Comparison of ENCODE assay signal across 17 cellular contexts in genomic region chr3:28140664-28141063, GRCh38.
DNase-seq lines count a peak whose midpoint lies in the region; ATAC-seq and TF ChIP-seq lines count a peak whose summit lies in the region.
"Had no signal": no experiment of that assay in that cellular context is flagged by ENCODE, and none has a peak within 500 bp of the region (broad histone marks: within the 10 kb centered on the region; RNA-seq: fewer than 3 reads in every experiment).

No MANE protein-coding gene starts in this region.

- H2BK12ac ChIP-seq in mesenchymal stem cell (ENCODE audit: low read length in 2 of 2), result no peak overlapping the region

- H2BK15ac ChIP-seq in mesenchymal stem cell (ENCODE audit: low read depth, poor library complexity, severe bottlenecking), result no peak overlapping the region

- H2BK120ac ChIP-seq in mesenchymal stem cell (ENCODE audit: low read depth, low read length), result no peak overlapping the region

- no peak overlapping the region for H4K8ac ChIP-seq in mesenchymal stem cell (ENCODE audit: low read length)

- no peaks in the 10 kb centered on the region for H3F3A ChIP-seq in PC-3 (ENCODE audit: low read length, unreplicated experiment)

- no peaks in the 10 kb centered on the region for H3K79me2 ChIP-seq in PC-3 (ENCODE audit: low read length)

- H3K9me2 ChIP-seq in PC-3 (replicated peaks; ENCODE audit: low read length), result no peaks in the 10 kb centered on the region

- POLR2A ChIA-PET in PC-3 (lab: Charles Lee; ENCODE audit: unreplicated experiment), result no interaction called here

- H2BK5ac ChIP-seq in mesenchymal stem cell (ENCODE audit: low read depth, low read length, poor library complexity, severe bottlenecking), result no peak overlapping the region

- H3K79me1 ChIP-seq in mesenchymal stem cell (replicated peaks; ENCODE audit: low read length, poor library complexity, severe bottlenecking), result no peaks in the 10 kb centered on the region

- no peaks in the 10 kb centered on the region for H4K20me1 ChIP-seq in PC-3 (ENCODE audit: low read length)

- H3K4me3 ChIP-seq in right cardiac atrium (ENCODE audit: low read length) (no peak overlapping the region), PC-3 (ENCODE audit: low read length) (no peak overlapping the region), mesenchymal stem cell (ENCODE audit: insufficient read depth in 1 of 2, low read depth in 1 of 2, low read length in 2 of 2) (no peak overlapping the region)
- H3K4me3 ChIP-seq: A549, HAP-1 had no signal

- H3K27me3 ChIP-seq in right cardiac atrium (ENCODE audit: control insufficient read depth, insufficient read depth) (no peaks in the 10 kb centered on the region), PC-3 (ENCODE audit: low read length) (no peaks in the 10 kb centered on the region), mesenchymal stem cell (ENCODE audit: control insufficient read depth in 1 of 2, insufficient read depth in 1 of 2, low read length in 2 of 2) (no peaks in the 10 kb centered on the region)

- H3K4me2 ChIP-seq in PC-3 (ENCODE audit: low read length) (peak overlapping the region; percentile 16; the same call in 1 of the 2 replicates), mesenchymal stem cell (ENCODE audit: low read length, poor library complexity, severe bottlenecking) (no peak overlapping the region)

- H3K4me1 ChIP-seq in right cardiac atrium (ENCODE audit: control insufficient read depth, insufficient read depth, low read length), result no peaks in the 10 kb centered on the region
- H3K4me1 ChIP-seq in PC-3 (ENCODE audit: insufficient read depth, low read length), result peaks cover 14% of the 10 kb centered on the region
- H3K4me1 ChIP-seq in mesenchymal stem cell (ENCODE audit: control insufficient read depth, insufficient read depth, low read depth, low read length), result no peaks in the 10 kb centered on the region
- H3K4me1 ChIP-seq: HAP-1 had no signal

- H2AK5ac ChIP-seq in mesenchymal stem cell (ENCODE audit: low read length, severe bottlenecking), result no peak overlapping the region

- DNase-seq in right cardiac atrium (peak in 1 of 3 donors; percentile 30), Right ventricle myocardium superior (no peak), PC-3 (no peak), mesenchymal stem cell (no peak), left colon (no peak)
- DNase-seq in activated CD8-positive, alpha-beta memory T cell treated with anti-CD3 and anti-CD28 coated beads, Interleukin-2, amount 50 U/mL, for 48 hours, result no peak
- DNase-seq: 8988T; C1 segment of cervical spinal cord; Calu3; CD4-positive, alpha-beta memory T cell; COR-L47; DMS79 treated with DMSO at 0.1 percent for 48 hours; GF-D8; GOT3; HFFc6 had no signal

- no peak for TF ChIP-seq CTCF in PC-3 (conservative IDR thresholded peaks at IDR 0.05; ENCODE audit: low read depth, low read length)

- H3K9ac ChIP-seq in PC-3 (ENCODE audit: low read length) (no peak overlapping the region), mesenchymal stem cell (ENCODE audit: low read length) (peak overlapping the region; percentile 18)

- H3K23ac ChIP-seq in mesenchymal stem cell (ENCODE audit: low read length in 2 of 2), result no peak overlapping the region

- H3K18ac ChIP-seq in mesenchymal stem cell (ENCODE audit: low read depth in 1 of 2, low read length in 2 of 2), result no peak overlapping the region

- no peak overlapping the region for H3K4ac ChIP-seq in mesenchymal stem cell (ENCODE audit: low read depth in 1 of 2, low read length in 2 of 2)

- no peak overlapping the region for H3K14ac ChIP-seq in mesenchymal stem cell (ENCODE audit: low read length in 2 of 2)

- H2AFZ ChIP-seq in PC-3 (ENCODE audit: low read length) (no peak overlapping the region), mesenchymal stem cell (ENCODE audit: low read depth, low read length) (no peak overlapping the region)

- CTCF ChIA-PET in PC-3 (lab: Charles Lee), result interaction anchor here (0.6 kb wide), 1 partner anchor 87 kb away, joined by 4 read pairs; no protein-coding TSS in a partner anchor

- H4K91ac ChIP-seq in mesenchymal stem cell (ENCODE audit: low read length), result no peak overlapping the region

- no peaks in the 10 kb centered on the region for H3K9me3 ChIP-seq in right cardiac atrium (ENCODE audit: control insufficient read depth, low read length)
- no peaks in the 10 kb centered on the region for H3K9me3 ChIP-seq in PC-3 (ENCODE audit: low read length)
- H3K9me3 ChIP-seq in mesenchymal stem cell (ENCODE audit: control insufficient read depth, low read length), result no peaks in the 10 kb centered on the region
- H3K9me3 ChIP-seq: A549, HAP-1 had no signal

- intact Hi-C loops in right cardiac atrium (cut with DNase I), result no loop called here
- intact Hi-C loops in Right ventricle myocardium superior (cut with DNase I), result no loop called here
- intact Hi-C loops in PC-3 (cut with micrococcal nuclease), result loop anchor here (1.0 kb wide), 1 partner anchor 146 kb away; no protein-coding TSS in a partner anchor
- intact Hi-C loops in left colon (cut with DNase I, micrococcal nuclease), result no loop called here

- WGBS in right cardiac atrium, result 88% methylated on average over 4 of the region's 4 CpGs
- 89% methylated on average over 4 of the region's 4 CpGs for WGBS in mesenchymal stem cell

- H3K36me3 ChIP-seq in PC-3 (ENCODE audit: low read depth, low read length), result no peaks in the 10 kb centered on the region
- H3K36me3 ChIP-seq in mesenchymal stem cell (ENCODE audit: control insufficient read depth in 1 of 2, insufficient read depth in 2 of 2, low read depth in 1 of 2, low read length in 2 of 2), result no peaks in the 10 kb centered on the region
- H3K36me3 ChIP-seq: HAP-1 had no signal

- H3K27ac ChIP-seq in right cardiac atrium (ENCODE audit: low read length) (peak overlapping the region; percentile 37), PC-3 (ENCODE audit: low read length) (no peak overlapping the region), mesenchymal stem cell (ENCODE audit: low read length, poor library complexity, severe bottlenecking) (no peak overlapping the region)
- H3K27ac ChIP-seq: A549 had no signal

- no peak for ATAC-seq in right cardiac atrium
- ATAC-seq in Right ventricle myocardium superior (ENCODE audit: poor library complexity), result no peak
- no peak for ATAC-seq in PC-3
- ATAC-seq in left colon, result no peak

- BruUV-seq in PC-3 (replicated peaks; lab: Mats Ljungman, UMichigan), result no TSS peak
